Comparison of ENCODE assay signal across 1 cellular context in the genomic region with DNA sequence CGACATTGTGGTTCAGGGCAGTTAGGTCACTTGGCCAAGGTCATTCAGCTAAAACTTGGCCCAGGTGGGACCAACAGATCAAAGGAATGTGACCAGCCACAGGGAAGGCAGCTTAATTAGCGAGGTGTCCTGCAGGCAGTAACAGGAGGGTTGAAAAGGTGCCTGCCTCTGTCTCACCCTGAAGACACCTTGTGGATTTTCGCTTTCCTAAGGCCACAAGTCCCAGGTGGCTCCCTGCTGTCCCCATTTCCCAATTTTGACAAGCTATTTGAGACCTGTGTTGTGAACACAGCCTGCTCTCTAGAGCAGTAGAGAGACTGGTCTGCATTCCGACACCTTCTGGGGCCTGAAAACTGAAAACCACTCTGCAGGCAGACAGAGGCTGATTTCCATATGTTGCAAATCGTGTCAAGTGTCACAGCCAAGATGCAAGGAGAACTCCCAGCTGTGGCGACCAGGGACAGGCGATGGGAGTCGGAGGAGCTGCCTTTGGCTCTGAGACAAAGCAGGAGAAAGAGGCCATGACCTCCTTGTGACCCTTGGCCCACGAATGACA.
TF ChIP-seq lines count a peak whose summit lies in the region.

No MANE protein-coding gene starts in this region.

TF ChIP-seq in K562, 482 proteins besides CTCF, POLR2A, EP300 and RAD21:
- TF ChIP-seq HOXB6 (CRISPR knock-in tag; IDR thresholded peaks at IDR 0.05; ENCODE audit: borderline replicate concordance), result no peak
- no peak for TF ChIP-seq BRCA1 (IDR thresholded peaks at IDR 0.05)
- no peak for TF ChIP-seq BRCA1 (CRISPR knock-in tag; IDR thresholded peaks at IDR 0.05)
- TF ChIP-seq ASH1L (IDR thresholded peaks at IDR 0.05; ENCODE audit: borderline replicate concordance, low read depth, partially characterized antibody), result no peak
- TF ChIP-seq, protein P1, sequence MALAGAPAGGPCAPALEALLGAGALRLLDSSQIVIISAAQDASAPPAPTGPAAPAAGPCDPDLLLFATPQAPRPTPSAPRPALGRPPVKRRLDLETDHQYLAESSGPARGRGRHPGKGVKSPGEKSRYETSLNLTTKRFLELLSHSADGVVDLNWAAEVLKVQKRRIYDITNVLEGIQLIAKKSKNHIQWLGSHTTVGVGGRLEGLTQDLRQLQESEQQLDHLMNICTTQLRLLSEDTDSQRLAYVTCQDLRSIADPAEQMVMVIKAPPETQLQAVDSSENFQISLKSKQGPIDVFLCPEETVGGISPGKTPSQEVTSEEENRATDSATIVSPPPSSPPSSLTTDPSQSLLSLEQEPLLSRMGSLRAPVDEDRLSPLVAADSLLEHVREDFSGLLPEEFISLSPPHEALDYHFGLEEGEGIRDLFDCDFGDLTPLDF (CRISPR knock-in tag; IDR thresholded peaks at IDR 0.05), result no peak
- no peak for TF ChIP-seq PHF21A (IDR thresholded peaks at IDR 0.05; ENCODE audit: borderline replicate concordance, low read depth)
- TF ChIP-seq, protein P2, sequence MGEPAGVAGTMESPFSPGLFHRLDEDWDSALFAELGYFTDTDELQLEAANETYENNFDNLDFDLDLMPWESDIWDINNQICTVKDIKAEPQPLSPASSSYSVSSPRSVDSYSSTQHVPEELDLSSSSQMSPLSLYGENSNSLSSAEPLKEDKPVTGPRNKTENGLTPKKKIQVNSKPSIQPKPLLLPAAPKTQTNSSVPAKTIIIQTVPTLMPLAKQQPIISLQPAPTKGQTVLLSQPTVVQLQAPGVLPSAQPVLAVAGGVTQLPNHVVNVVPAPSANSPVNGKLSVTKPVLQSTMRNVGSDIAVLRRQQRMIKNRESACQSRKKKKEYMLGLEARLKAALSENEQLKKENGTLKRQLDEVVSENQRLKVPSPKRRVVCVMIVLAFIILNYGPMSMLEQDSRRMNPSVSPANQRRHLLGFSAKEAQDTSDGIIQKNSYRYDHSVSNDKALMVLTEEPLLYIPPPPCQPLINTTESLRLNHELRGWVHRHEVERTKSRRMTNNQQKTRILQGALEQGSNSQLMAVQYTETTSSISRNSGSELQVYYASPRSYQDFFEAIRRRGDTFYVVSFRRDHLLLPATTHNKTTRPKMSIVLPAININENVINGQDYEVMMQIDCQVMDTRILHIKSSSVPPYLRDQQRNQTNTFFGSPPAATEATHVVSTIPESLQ (CRISPR knock-in tag; IDR thresholded peaks at IDR 0.05), result no peak
- no peak for TF ChIP-seq ZNF436 (CRISPR knock-in tag; IDR thresholded peaks at IDR 0.05)
- TF ChIP-seq DACH1 (IDR thresholded peaks at IDR 0.05; ENCODE audit: partially characterized antibody), result no peak
- TF ChIP-seq HDAC1 (IDR thresholded peaks at IDR 0.05), result no peak
- no peak for TF ChIP-seq HNRNPUL1 (IDR thresholded peaks at IDR 0.05; ENCODE audit: low read length)
- TF ChIP-seq ZNF717 (CRISPR knock-in tag; IDR thresholded peaks at IDR 0.05), result no peak
- TF ChIP-seq, protein P3, sequence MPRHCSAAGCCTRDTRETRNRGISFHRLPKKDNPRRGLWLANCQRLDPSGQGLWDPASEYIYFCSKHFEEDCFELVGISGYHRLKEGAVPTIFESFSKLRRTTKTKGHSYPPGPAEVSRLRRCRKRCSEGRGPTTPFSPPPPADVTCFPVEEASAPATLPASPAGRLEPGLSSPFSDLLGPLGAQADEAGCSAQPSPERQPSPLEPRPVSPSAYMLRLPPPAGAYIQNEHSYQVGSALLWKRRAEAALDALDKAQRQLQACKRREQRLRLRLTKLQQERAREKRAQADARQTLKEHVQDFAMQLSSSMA (CRISPR knock-in tag; IDR thresholded peaks at IDR 0.05), result no peak
- TF ChIP-seq, protein P4, sequence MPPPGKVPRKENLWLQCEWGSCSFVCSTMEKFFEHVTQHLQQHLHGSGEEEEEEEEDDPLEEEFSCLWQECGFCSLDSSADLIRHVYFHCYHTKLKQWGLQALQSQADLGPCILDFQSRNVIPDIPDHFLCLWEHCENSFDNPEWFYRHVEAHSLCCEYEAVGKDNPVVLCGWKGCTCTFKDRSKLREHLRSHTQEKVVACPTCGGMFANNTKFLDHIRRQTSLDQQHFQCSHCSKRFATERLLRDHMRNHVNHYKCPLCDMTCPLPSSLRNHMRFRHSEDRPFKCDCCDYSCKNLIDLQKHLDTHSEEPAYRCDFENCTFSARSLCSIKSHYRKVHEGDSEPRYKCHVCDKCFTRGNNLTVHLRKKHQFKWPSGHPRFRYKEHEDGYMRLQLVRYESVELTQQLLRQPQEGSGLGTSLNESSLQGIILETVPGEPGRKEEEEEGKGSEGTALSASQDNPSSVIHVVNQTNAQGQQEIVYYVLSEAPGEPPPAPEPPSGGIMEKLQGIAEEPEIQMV (tag; conservative IDR thresholded peaks at IDR 0.05; ENCODE audit: low read depth), result no peak
- no peak for TF ChIP-seq MCM3 (IDR thresholded peaks at IDR 0.05)
- TF ChIP-seq, protein P5, sequence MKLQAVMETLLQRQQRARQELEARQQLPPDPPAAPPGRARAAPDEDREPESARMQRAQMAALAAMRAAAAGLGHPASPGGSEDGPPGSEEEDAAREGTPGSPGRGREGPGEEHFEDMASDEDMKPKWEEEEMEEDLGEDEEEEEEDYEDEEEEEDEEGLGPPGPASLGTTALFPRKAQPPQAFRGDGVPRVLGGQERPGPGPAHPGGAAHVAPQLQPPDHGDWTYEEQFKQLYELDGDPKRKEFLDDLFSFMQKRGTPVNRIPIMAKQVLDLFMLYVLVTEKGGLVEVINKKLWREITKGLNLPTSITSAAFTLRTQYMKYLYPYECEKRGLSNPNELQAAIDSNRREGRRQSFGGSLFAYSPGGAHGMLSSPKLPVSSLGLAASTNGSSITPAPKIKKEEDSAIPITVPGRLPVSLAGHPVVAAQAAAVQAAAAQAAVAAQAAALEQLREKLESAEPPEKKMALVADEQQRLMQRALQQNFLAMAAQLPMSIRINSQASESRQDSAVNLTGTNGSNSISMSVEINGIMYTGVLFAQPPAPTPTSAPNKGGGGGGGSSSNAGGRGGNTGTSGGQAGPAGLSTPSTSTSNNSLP (IDR thresholded peaks at IDR 0.05; ENCODE audit: borderline replicate concordance, low read depth, low read length), result no peak
- TF ChIP-seq, protein P6, sequence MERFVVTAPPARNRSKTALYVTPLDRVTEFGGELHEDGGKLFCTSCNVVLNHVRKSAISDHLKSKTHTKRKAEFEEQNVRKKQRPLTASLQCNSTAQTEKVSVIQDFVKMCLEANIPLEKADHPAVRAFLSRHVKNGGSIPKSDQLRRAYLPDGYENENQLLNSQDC (CRISPR knock-in tag; IDR thresholded peaks at IDR 0.05), result no peak
- no peak for TF ChIP-seq ZNF282 (CRISPR knock-in tag; IDR thresholded peaks at IDR 0.05)
- TF ChIP-seq RBBP5 (IDR thresholded peaks at IDR 0.05; ENCODE audit: borderline replicate concordance, insufficient read depth, low read length, poor library complexity, severe bottlenecking), result no peak
